Comparison of ENCODE assay signal across 1 cellular context in genomic region chr2:16664052-16664731, GRCh38.
A peak's percentile ranks its signal among the peaks of the same experiment; 100 is the strongest.
TF ChIP-seq lines count a peak whose summit lies in the region.

No MANE protein-coding gene starts in this region.

TF ChIP-seq in H1, 55 proteins besides CTCF, POLR2A, EP300 and RAD21:
- TF ChIP-seq CEBPB (IDR thresholded peaks at IDR 0.05; ENCODE audit: low read depth, low read length), result no peak
- TF ChIP-seq SP2 (IDR thresholded peaks at IDR 0.05; ENCODE audit: low read length), result 0 out of 2 replicates have a peak, but pooled peaks have one; percentile 12
- no peak for TF ChIP-seq KDM4A (IDR thresholded peaks at IDR 0.05; ENCODE audit: low read depth, low read length, severe bottlenecking)
